17 cellular contexts compared by ENCODE assay signal in the genomic region with DNA sequence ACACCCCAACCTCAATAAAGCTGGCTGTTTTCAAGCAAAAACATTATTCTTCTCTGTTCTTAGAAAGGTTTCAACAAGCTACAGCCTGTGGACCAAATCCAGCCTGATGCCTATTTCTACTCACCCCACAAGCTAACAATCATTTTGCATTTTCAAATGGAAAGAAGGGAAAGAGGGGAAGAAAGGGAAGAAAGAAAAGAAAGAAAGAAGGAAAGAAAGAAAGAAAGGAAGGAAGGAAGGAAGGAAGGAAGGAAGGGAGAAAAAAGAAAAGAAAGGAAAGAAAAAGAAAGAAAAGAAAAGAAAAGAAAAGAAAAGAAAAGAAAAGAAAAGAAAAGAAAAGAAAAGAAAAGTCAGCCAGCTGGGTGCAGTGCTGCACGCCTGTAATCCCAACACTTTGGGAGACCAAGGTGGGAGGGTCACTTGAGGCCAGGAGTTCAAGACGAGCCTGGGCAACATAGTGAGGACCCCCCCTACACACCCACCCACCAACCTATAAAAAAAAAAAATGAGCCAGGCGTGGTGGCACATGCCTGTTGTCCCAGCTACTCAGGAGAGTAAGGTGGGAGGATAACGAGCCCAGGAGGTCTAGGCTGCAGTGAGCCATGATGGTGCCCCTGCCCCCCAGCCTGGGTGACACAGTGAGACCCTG. TPM values are rescaled to one million over a fixed set of nuclear protein-coding genes. Genes with fewer than 3 reads are reported as not detected.
A peak's percentile ranks its signal among the peaks of the same experiment; 100 is the strongest.
DNase-seq lines count a peak whose midpoint lies in the region; ATAC-seq and TF ChIP-seq lines count a peak whose summit lies in the region.
"Had no signal": no experiment of that assay in that cellular context is flagged by ENCODE, and none has a peak within 500 bp of the region (broad histone marks: within the 10 kb centered on the region; RNA-seq: fewer than 3 reads in every experiment).

No MANE protein-coding gene starts in this region.

- no peaks in the 10 kb centered on the region for H3K9me2 ChIP-seq in HCT116 (ENCODE audit: insufficient read depth)

- no peak overlapping the region for H3K27ac ChIP-seq in HCT116 (ENCODE audit: low read depth, low read length)
- H3K27ac ChIP-seq in lower lobe of right lung = peak overlapping the region; percentile 26
- H3K27ac ChIP-seq in spleen = peak overlapping the region in 5 of 8 donors; percentile 35 to 75 (median 51)

- H3K4me2 ChIP-seq in HCT116 (ENCODE audit: low read length) = peak overlapping the region; percentile 61; the same call in 1 of the 2 replicates

- no peaks in the 10 kb centered on the region for H3K27me3 Mint-ChIP-seq in WTC11 (ENCODE audit: low read depth)
- peaks cover 4% of the 10 kb centered on the region for H3K27me3 Mint-ChIP-seq in glutamatergic neuron (ENCODE audit: unreplicated experiment)
- H3K27me3 Mint-ChIP-seq: activated B cell treated with CpG ODN at 0.5 μM for 24 hours; activated naive CD8-positive, alpha-beta T cell treated with anti-CD3 and anti-CD28 coated beads, Interleukin-2, amount 10 ng/mL, durations not matched to agents 7 days and 5 days; T-helper 17 cell had no signal

- no peak for TF ChIP-seq RAD21 in HCT116 (IDR thresholded peaks at IDR 0.05; ENCODE audit: low read depth)

- H3K79me2 ChIP-seq in HCT116 (ENCODE audit: insufficient read depth, low read length) = peaks cover 68% of the 10 kb centered on the region

- DNase-seq in HCT116 (ENCODE audit: low read depth, low spot score) (no peak), WTC11 (ENCODE audit: low spot score) (no peak), lower lobe of right lung (no peak), spleen (no peak), glutamatergic neuron (no peak), UCSD-AML1 (lab: John Stamatoyannopoulos, UW; ENCODE audit: unreplicated experiment) (no peak)
- DNase-seq: activated B cell treated with CpG ODN at 0.5 μM for 24 hours; activated naive CD8-positive, alpha-beta T cell treated with anti-CD3 and anti-CD28 coated beads, Interleukin-2, amount 10 ng/mL, durations not matched to agents 7 days and 5 days; brain microvascular endothelial cell; KG1; mesenchymal stem cell; NCI-H510A; SIG-M5; stimulated activated naive CD8-positive, alpha-beta T cell treated with anti-CD3 and anti-CD28 coated beads, Interleukin-15, Interleukin-2, amounts not matched to agents 100 U/mL and 50 U/mL, for 24 hours; T-helper 17 cell had no signal

- H3K36me3 ChIP-seq in HCT116 (ENCODE audit: control insufficient read depth in 1 of 2, insufficient read depth in 2 of 2, low read length in 2 of 2) (no peaks in the 10 kb centered on the region), lower lobe of right lung (no peaks in the 10 kb centered on the region), spleen (no peaks in the 10 kb centered on the region)
- H3K36me3 ChIP-seq: brain microvascular endothelial cell had no signal

- H3K4me1 ChIP-seq in HCT116 (ENCODE audit: control insufficient read depth in 1 of 2, insufficient read depth in 2 of 2, low read length in 2 of 2) (peaks cover 35 to 90% of the 10 kb centered on the region in 2 experiments), lower lobe of right lung (peaks cover 20% of the 10 kb centered on the region), spleen (peaks cover 0 to 24% (median 11%) of the 10 kb centered on the region in 6 donors)

- TF ChIP-seq POLR2A in HCT116 (IDR thresholded peaks at IDR 0.05; ENCODE audit: borderline replicate concordance, extremely low read depth, insufficient read depth, insufficient read length) (no peak), spleen (IDR thresholded peaks at IDR 0.05) (no peak)

- H3K27me3 ChIP-seq in HCT116 (ENCODE audit: insufficient read depth, low read length) (no peaks in the 10 kb centered on the region), lower lobe of right lung (ENCODE audit: low read depth) (no peaks in the 10 kb centered on the region), spleen (replicated peaks in 1 of 7) (no peaks in the 10 kb centered on the region)
- H3K27me3 ChIP-seq: BE2C, brain microvascular endothelial cell had no signal

- ATAC-seq in HCT116 (no peak), WTC11 (no peak), lower lobe of right lung (no peak), HG02852 (IDR thresholded peaks at IDR 0.05; ENCODE audit: unreplicated experiment) (no peak)
- ATAC-seq: stimulated activated naive CD8-positive, alpha-beta T cell treated with anti-CD3 and anti-CD28 coated beads, Interleukin-15, Interleukin-2, amounts not matched to agents 100 U/mL and 50 U/mL, for 24 hours; T-helper 17 cell had no signal

- H3K4me3 Mint-ChIP-seq in WTC11 (no peak overlapping the region), glutamatergic neuron (ENCODE audit: unreplicated experiment) (no peak overlapping the region)
- H3K4me3 Mint-ChIP-seq: activated B cell treated with CpG ODN at 0.5 μM for 24 hours; activated naive CD8-positive, alpha-beta T cell treated with anti-CD3 and anti-CD28 coated beads, Interleukin-2, amount 10 ng/mL, durations not matched to agents 7 days and 5 days had no signal

- no peak overlapping the region for H2AFZ ChIP-seq in HCT116 (ENCODE audit: low read depth, low read length, poor library complexity, severe bottlenecking)

- RAD21 ChIA-PET in HCT116 (lab: Charles Lee; ENCODE audit: low non-redundant PET in 1 of 2, low total read pairs in 2 of 2, uncharacterized antibody in 2 of 2, unreplicated experiment in 2 of 2) = interaction anchor here (0.5 to 0.7 kb wide), 3 partner anchors 23 to 368 kb away, joined by 3 read pairs; no protein-coding TSS in a partner anchor

- H3K36me3 Mint-ChIP-seq in WTC11 = 0 out of 2 replicates have a peak, but pooled peaks cover 3% of the 10 kb centered on the region
- H3K36me3 Mint-ChIP-seq in glutamatergic neuron (ENCODE audit: unreplicated experiment) = no peaks in the 10 kb centered on the region

- H3K9me3 ChIP-seq in HCT116 (ENCODE audit: control insufficient read depth in 1 of 2, insufficient read depth in 1 of 2, low read depth in 1 of 2, low read length in 2 of 2) = no peaks in the 10 kb centered on the region
- H3K9me3 ChIP-seq in lower lobe of right lung = no peaks in the 10 kb centered on the region
- no peaks in the 10 kb centered on the region for H3K9me3 ChIP-seq in spleen
- H3K9me3 ChIP-seq: BE2C had no signal

- H3K27ac Mint-ChIP-seq in WTC11 = no peak overlapping the region
- no peak overlapping the region for H3K27ac Mint-ChIP-seq in glutamatergic neuron (ENCODE audit: unreplicated experiment)
- H3K27ac Mint-ChIP-seq: activated B cell treated with CpG ODN at 0.5 μM for 24 hours; activated naive CD8-positive, alpha-beta T cell treated with anti-CD3 and anti-CD28 coated beads, Interleukin-2, amount 10 ng/mL, durations not matched to agents 7 days and 5 days; T-helper 17 cell had no signal

- CTCF ChIA-PET in HCT116 (lab: Charles Lee) = no interaction called here
- CTCF ChIA-PET in WTC11 (lab: Charles Lee) = interaction anchor here (1.3 to 1.5 kb wide), 2 partner anchors 63 to 69 kb away, joined by 3 to 5 read pairs; no protein-coding TSS in a partner anchor

- H3K4me1 Mint-ChIP-seq in WTC11 = peaks cover 45% of the 10 kb centered on the region
- H3K4me1 Mint-ChIP-seq in glutamatergic neuron (ENCODE audit: low read depth, unreplicated experiment) = peaks cover 16% of the 10 kb centered on the region
- H3K4me1 Mint-ChIP-seq: activated B cell treated with CpG ODN at 0.5 μM for 24 hours had no signal

- no peaks in the 10 kb centered on the region for H4K20me1 ChIP-seq in HCT116 (ENCODE audit: insufficient read depth)

- H3K4me3 ChIP-seq in HCT116 (replicated peaks in 1 of 2; ENCODE audit: low read depth in 1 of 2, low read length in 2 of 2) = no peak overlapping the region
- H3K4me3 ChIP-seq in lower lobe of right lung = no peak overlapping the region
- no peak overlapping the region for H3K4me3 ChIP-seq in spleen

- TF ChIP-seq CTCF in HCT116 (IDR thresholded peaks at IDR 0.05 in 2 of 3, conservative IDR thresholded peaks at IDR 0.05 in 1 of 3; ENCODE audit: borderline replicate concordance in 1 of 3, insufficient read depth in 1 of 3, low read depth in 2 of 3, low read length in 2 of 3) = no peak
- no peak for TF ChIP-seq CTCF in WTC11 (IDR thresholded peaks at IDR 0.05)
- no peak for TF ChIP-seq CTCF in lower lobe of right lung (IDR thresholded peaks at IDR 0.05)
- TF ChIP-seq CTCF in spleen (IDR thresholded peaks at IDR 0.05 in 8 of 11, conservative IDR thresholded peaks at IDR 0.05 in 3 of 11) = no peak
- no peak for TF ChIP-seq CTCF in glutamatergic neuron (IDR thresholded peaks at IDR 0.05; ENCODE audit: partially characterized antibody, unreplicated experiment)

- intact Hi-C loops in HCT116 (cut with micrococcal nuclease) (no loop called here), lower lobe of right lung (cut with DNase I) (no loop called here), spleen (cut with DNase I; ENCODE audit: low total_unique reads) (no loop called here)

- BruUV-seq in HCT116 (replicated peaks; lab: Mats Ljungman, UMichigan) = no TSS peak

- POLR2A ChIA-PET in HCT116 (lab: Charles Lee) (interaction anchor here (1.0 to 1.8 kb wide), 2 partner anchors 80 to 103 kb away, joined by 3 to 4 read pairs; no protein-coding TSS in a partner anchor), WTC11 (lab: Charles Lee) (no interaction called here)

- H3K9me3 Mint-ChIP-seq in WTC11 = no peaks in the 10 kb centered on the region
- H3K9me3 Mint-ChIP-seq in glutamatergic neuron (ENCODE audit: unreplicated experiment) = no peaks in the 10 kb centered on the region
- H3K9me3 Mint-ChIP-seq: activated B cell treated with CpG ODN at 0.5 μM for 24 hours; activated naive CD8-positive, alpha-beta T cell treated with anti-CD3 and anti-CD28 coated beads, Interleukin-2, amount 10 ng/mL, durations not matched to agents 7 days and 5 days had no signal

- H3K9ac ChIP-seq in HCT116 (ENCODE audit: low read length) = peak overlapping the region; percentile 42; the same call in 1 of the 2 replicates

- 73 to 87% (median 86%) methylated on average over 4 of the region's 4 CpGs for WGBS in spleen, 5 donors

TF ChIP-seq in HCT116, 20 proteins besides CTCF, POLR2A, EP300 and RAD21 (continues in another document):
- TF ChIP-seq YY1 (IDR thresholded peaks at IDR 0.05; ENCODE audit: extremely low read depth, insufficient replicate concordance, low read depth, low read length) (no peak), JUND (IDR thresholded peaks at IDR 0.05) (no peak)

RNA-seq across cellular contexts. Expression of a gene that starts 26.3 kb away (rescaled TPM):
- total RNA-seq in HCT116 (2021; ENCODE audit: unreplicated experiment) = 95.5 TPM
- 114 and 120 TPM in 2 replicates for polyA plus RNA-seq in HCT116 (2012)
- 68.3 to 71.0 TPM (median 70.8 TPM) in 3 replicates for total RNA-seq in WTC11 (2021)
- 24.0 TPM for total RNA-seq in lower lobe of right lung
- 10 to 100 TPM; 22.0 to 59.3 (median 32.6) TPM for total RNA-seq in spleen
- polyA plus RNA-seq in spleen = 10 to 100 TPM; 11.9 to 19.5 (median 19.2) TPM
- 25.1 TPM for total RNA-seq in glutamatergic neuron (ENCODE audit: unreplicated experiment)
